Comparison of ENCODE assay signal across 1 cellular context in the genomic region with DNA sequence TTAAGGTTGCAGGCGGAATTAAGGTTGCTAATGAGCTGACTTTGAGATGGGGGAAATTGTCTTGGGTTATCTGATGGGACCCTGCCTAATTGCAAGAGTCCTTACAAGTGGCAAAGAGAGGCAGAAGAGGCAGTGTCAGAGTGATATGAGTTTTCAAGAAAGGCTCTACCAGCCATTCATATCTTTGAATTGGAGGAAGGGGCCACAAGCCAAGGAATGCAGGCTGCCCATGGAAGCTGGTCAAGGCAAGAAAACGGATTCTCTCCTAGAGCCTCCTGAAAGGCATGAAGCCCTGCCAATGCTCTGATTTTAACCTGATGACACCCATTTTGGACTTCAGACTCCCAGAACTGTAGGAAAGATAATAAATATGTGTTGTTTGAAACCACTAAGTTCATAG.
TF ChIP-seq lines count a peak whose summit lies in the region.

No MANE protein-coding gene starts in this region.

TF ChIP-seq in HEK293, 187 proteins besides CTCF, POLR2A, EP300 and RAD21:
- TF ChIP-seq HOXA7 (CRISPR knock-in tag; IDR thresholded peaks at IDR 0.05; ENCODE audit: borderline replicate concordance) (no peak), PRDM1 (tag by site-specific recombination; IDR thresholded peaks at IDR 0.05) (no peak), TRIM28 (IDR thresholded peaks at IDR 0.05; ENCODE audit: borderline replicate concordance, low read length) (peak; percentile 17; the same call in 1 of the 2 replicates), SETDB1 (IDR thresholded peaks at IDR 0.05; ENCODE audit: insufficient read length, low read length) (peak; percentile 60)
- TF ChIP-seq, protein P1, sequence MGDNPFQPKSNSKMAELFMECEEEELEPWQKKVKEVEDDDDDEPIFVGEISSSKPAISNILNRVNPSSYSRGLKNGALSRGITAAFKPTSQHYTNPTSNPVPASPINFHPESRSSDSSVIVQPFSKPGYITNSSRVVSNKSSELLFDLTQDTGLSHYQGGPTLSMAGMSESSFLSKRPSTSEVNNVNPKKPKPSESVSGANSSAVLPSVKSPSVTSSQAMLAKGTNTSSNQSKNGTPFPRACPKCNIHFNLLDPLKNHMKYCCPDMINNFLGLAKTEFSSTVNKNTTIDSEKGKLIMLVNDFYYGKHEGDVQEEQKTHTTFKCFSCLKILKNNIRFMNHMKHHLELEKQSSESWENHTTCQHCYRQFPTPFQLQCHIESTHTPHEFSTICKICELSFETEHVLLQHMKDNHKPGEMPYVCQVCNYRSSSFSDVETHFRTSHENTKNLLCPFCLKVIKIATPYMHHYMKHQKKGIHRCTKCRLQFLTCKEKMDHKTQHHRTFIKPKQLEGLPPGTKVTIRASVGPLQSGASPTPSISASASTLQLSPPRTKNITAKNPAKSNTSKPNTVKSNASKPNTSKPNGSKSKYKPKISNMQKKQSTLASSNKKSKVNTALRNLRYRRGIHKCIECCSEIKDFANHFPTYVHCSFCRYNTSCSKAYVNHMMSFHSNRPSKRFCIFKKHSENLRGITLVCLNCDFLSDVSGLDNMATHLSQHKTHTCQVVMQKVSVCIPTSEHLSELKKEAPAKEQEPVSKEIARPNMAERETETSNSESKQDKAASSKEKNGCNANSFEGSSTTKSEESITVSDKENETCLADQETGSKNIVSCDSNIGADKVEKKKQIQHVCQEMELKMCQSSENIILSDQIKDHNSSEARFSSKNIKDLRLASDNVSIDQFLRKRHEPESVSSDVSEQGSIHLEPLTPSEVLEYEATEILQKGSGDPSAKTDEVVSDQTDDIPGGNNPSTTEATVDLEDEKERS (tag by site-specific recombination; IDR thresholded peaks at IDR 0.05): peak; percentile 74; the same call in 1 of the 2 replicates
TF ChIP-seq in HEK293: peak in this region for 3.
